Comparison of ENCODE assay signal across 1 cellular context in genomic region chr14:31950760-31951637, GRCh38.
TF ChIP-seq lines count a peak whose summit lies in the region.

No MANE protein-coding gene starts in this region.

TF ChIP-seq in H1, 55 proteins besides CTCF, POLR2A, EP300 and RAD21 (continued from another document):
- no peak for TF ChIP-seq CHD7 (IDR thresholded peaks at IDR 0.05; ENCODE audit: insufficient replicate concordance, low read length)
- TF ChIP-seq E2F6 (IDR thresholded peaks at IDR 0.05), result no peak
- no peak for TF ChIP-seq CHD2 (IDR thresholded peaks at IDR 0.05; ENCODE audit: low read length)
- TF ChIP-seq BRCA1 (IDR thresholded peaks at IDR 0.05; ENCODE audit: low read depth, low read length), result no peak
- no peak for TF ChIP-seq KDM4A (IDR thresholded peaks at IDR 0.05; ENCODE audit: low read depth, low read length, severe bottlenecking)
- no peak for TF ChIP-seq RXRA (IDR thresholded peaks at IDR 0.05; ENCODE audit: insufficient read depth, low read depth, low read length)
- TF ChIP-seq MAX (IDR thresholded peaks at IDR 0.05), result no peak
- TF ChIP-seq HDAC6 (IDR thresholded peaks at IDR 0.05; ENCODE audit: low read depth, low read length), result no peak
- TF ChIP-seq ATF2 (IDR thresholded peaks at IDR 0.05; ENCODE audit: low read length), result no peak
- TF ChIP-seq BACH1 (IDR thresholded peaks at IDR 0.05; ENCODE audit: low read length), result no peak
- TF ChIP-seq POLR2AphosphoS5 (IDR thresholded peaks at IDR 0.05; ENCODE audit: low read depth, low read length), result no peak
- TF ChIP-seq NRF1 (IDR thresholded peaks at IDR 0.05; ENCODE audit: low read depth, low read length), result no peak
- TF ChIP-seq TBP (IDR thresholded peaks at IDR 0.05; ENCODE audit: low read depth, low read length), result no peak
- TF ChIP-seq SIN3A (conservative IDR thresholded peaks at IDR 0.05 in 1 of 2, IDR thresholded peaks at IDR 0.05 in 1 of 2; ENCODE audit: low read depth in 1 of 2, low read length in 2 of 2), result no peak
- TF ChIP-seq MAFK (IDR thresholded peaks at IDR 0.05; ENCODE audit: low read depth, low read length), result no peak
- TF ChIP-seq SAP30 (IDR thresholded peaks at IDR 0.05; ENCODE audit: insufficient read depth, insufficient replicate concordance, low read length), result no peak
